In genomic region chr1:229689915-229690314, GRCh38 we compare ENCODE assay signal across 27 cellular contexts.
DNase-seq lines count a peak whose midpoint lies in the region; ATAC-seq, FAIRE-seq and TF ChIP-seq lines count a peak whose summit lies in the region.
"Had no signal": no experiment of that assay in that cellular context is flagged by ENCODE, and none has a peak within 500 bp of the region (broad histone marks: within the 10 kb centered on the region; RNA-seq: fewer than 3 reads in every experiment).

No MANE protein-coding gene starts in this region.

- peaks cover 32 to 34% of the 10 kb centered on the region in 2 donors for H3K27me3 Mint-ChIP-seq in natural killer cell treated with Interleukin-12 subunit alpha and Interleukin-12 subunit beta and Interleukin-15 and Interleukin-18, amount 100 ng/mL, for 72 hours

- H2AK5ac ChIP-seq in H1 (ENCODE audit: low read depth, low read length) = no peak overlapping the region

- H3K4me3 Mint-ChIP-seq in natural killer cell treated with Interleukin-12 subunit alpha and Interleukin-12 subunit beta and Interleukin-15 and Interleukin-18, amount 100 ng/mL, for 72 hours = no peak overlapping the region
- H3K4me3 Mint-ChIP-seq: CD8-positive, alpha-beta memory T cell had no signal

- H2BK12ac ChIP-seq in H1 (ENCODE audit: low read depth, low read length) = 0 out of 2 replicates have a peak overlapping the region, but pooled peaks have one; percentile 35

- peaks cover 9% of the 10 kb centered on the region for H3K9me3 Mint-ChIP-seq in natural killer cell treated with Interleukin-12 subunit alpha and Interleukin-12 subunit beta and Interleukin-15 and Interleukin-18, amount 100 ng/mL, for 72 hours

- no peak overlapping the region for H3K14ac ChIP-seq in H1 (ENCODE audit: insufficient read length)

- H3K4me2 ChIP-seq in BLaER1 (peak overlapping the region; percentile 97), DND-41 (ENCODE audit: insufficient read depth, low read length) (no peak overlapping the region), H1 (ENCODE audit: insufficient read depth in 1 of 2, low read depth in 2 of 2, low read length in 2 of 2) (no peak overlapping the region)
- H3K4me2 ChIP-seq: A549 had no signal

- TF ChIP-seq CTCF in DND-41 (IDR thresholded peaks at IDR 0.05; ENCODE audit: borderline replicate concordance, extremely low read depth, low read length, poor library complexity, severe bottlenecking) = no peak
- TF ChIP-seq CTCF in H1 (IDR thresholded peaks at IDR 0.05; ENCODE audit: control extremely low read depth in 1 of 3, insufficient read depth in 1 of 3, low read depth in 1 of 3, low read length in 3 of 3) = no peak
- TF ChIP-seq CTCF in left lung (IDR thresholded peaks at IDR 0.05) = no peak

- no peak for FAIRE-seq in H1 (lab: Jason Lieb, UNC)
- FAIRE-seq: A549, GM12891, HTR-8/SVneo had no signal

- H3K79me2 ChIP-seq in DND-41 (ENCODE audit: insufficient read depth, low read length) = no peaks in the 10 kb centered on the region
- no peaks in the 10 kb centered on the region for H3K79me2 ChIP-seq in H1 (ENCODE audit: control insufficient read depth in 1 of 2, insufficient read depth in 2 of 2, low read length in 2 of 2)

- H3K4me1 Mint-ChIP-seq in natural killer cell treated with Interleukin-12 subunit alpha and Interleukin-12 subunit beta and Interleukin-15 and Interleukin-18, amount 100 ng/mL, for 72 hours (ENCODE audit: low read depth in 2 of 2) = peaks cover 9 to 15% of the 10 kb centered on the region in 2 donors

- CTCF ChIA-PET in H1 (lab: Charles Lee; ENCODE audit: partially characterized antibody) = interaction anchor here (0.7 kb wide), 1 partner anchor 387 kb away, joined by 3 read pairs; no protein-coding TSS in a partner anchor

- H3K9me3 ChIP-seq in BLaER1 (peaks cover 20% of the 10 kb centered on the region), DND-41 (ENCODE audit: insufficient read depth, low read length, severe bottlenecking) (peaks cover 10% of the 10 kb centered on the region), H1 (ENCODE audit: insufficient read depth in 2 of 2, low read depth in 1 of 2, low read length in 1 of 2) (peaks cover 0 to 2% of the 10 kb centered on the region in 2 experiments; a peak in 3 of 4 replicates), left lung (peaks cover 0 to 9% of the 10 kb centered on the region in 2 donors)

- no peaks in the 10 kb centered on the region for H3K79me1 ChIP-seq in H1 (ENCODE audit: low read depth, low read length)

- H4K91ac ChIP-seq in H1 (replicated peaks; ENCODE audit: insufficient read length, low read length) = no peak overlapping the region

- no peak overlapping the region for H3K27ac Mint-ChIP-seq in natural killer cell treated with Interleukin-12 subunit alpha and Interleukin-12 subunit beta and Interleukin-15 and Interleukin-18, amount 100 ng/mL, for 72 hours

- no peak overlapping the region for H3K23ac ChIP-seq in H1 (ENCODE audit: insufficient read length)

- no peak overlapping the region for H4K5ac ChIP-seq in H1 (ENCODE audit: insufficient read length, low read depth, low read length)

- peaks cover 17% of the 10 kb centered on the region for H3K36me3 Mint-ChIP-seq in natural killer cell treated with Interleukin-12 subunit alpha and Interleukin-12 subunit beta and Interleukin-15 and Interleukin-18, amount 100 ng/mL, for 72 hours

- intact Hi-C loops in left lung (cut with DNase I) = no loop called here

- H2BK15ac ChIP-seq in H1 (ENCODE audit: low read length) = 0 out of 2 replicates have a peak overlapping the region, but pooled peaks have one; percentile 67

- H2BK120ac ChIP-seq in H1 (replicated peaks; ENCODE audit: low read depth, low read length) = no peak overlapping the region

- H4K8ac ChIP-seq in H1 (ENCODE audit: extremely low read depth, insufficient read depth, low read length) = no peak overlapping the region

- POLR2A ChIA-PET in H1 (lab: Charles Lee; ENCODE audit: partially characterized antibody) = no interaction called here

- no peak overlapping the region for H2BK20ac ChIP-seq in H1 (ENCODE audit: low read length)

- no peak for TF ChIP-seq EP300 in H1 (IDR thresholded peaks at IDR 0.05; ENCODE audit: borderline replicate concordance in 1 of 2, low read depth in 2 of 2, low read length in 2 of 2)

- no peak for TF ChIP-seq RAD21 in H1 (IDR thresholded peaks at IDR 0.05 in 1 of 2, conservative IDR thresholded peaks at IDR 0.05 in 1 of 2; ENCODE audit: low read depth in 2 of 2, low read length in 2 of 2)

- H3K27ac ChIP-seq in BLaER1 (peak overlapping the region; percentile 99), DND-41 (ENCODE audit: low read length) (peak overlapping the region; percentile 74), H1 (ENCODE audit: low read depth, low read length) (no peak overlapping the region), left lung (no peak overlapping the region)
- H3K27ac ChIP-seq: A549, C4-2B had no signal

- H3K27me3 ChIP-seq in BLaER1 (no peaks in the 10 kb centered on the region), DND-41 (ENCODE audit: insufficient read depth, low read length, poor library complexity) (no peaks in the 10 kb centered on the region), H1 (replicated peaks in 1 of 4; ENCODE audit: control insufficient read depth in 3 of 4, extremely low read depth in 1 of 4, insufficient read depth in 3 of 4, low read length in 3 of 4) (no peaks in the 10 kb centered on the region; a peak in 1 of 7 replicates), left lung (no peaks in the 10 kb centered on the region)

- H3K36me3 ChIP-seq in BLaER1 (no peaks in the 10 kb centered on the region), DND-41 (ENCODE audit: insufficient read depth, low read length) (no peaks in the 10 kb centered on the region), H1 (ENCODE audit: control insufficient read depth in 2 of 4, insufficient read depth in 4 of 4, low read length in 3 of 4) (0 out of 8 replicates have a peak, but pooled peaks cover 0 to 3% (median 0%) of the 10 kb centered on the region in 4 experiments), left lung (no peaks in the 10 kb centered on the region)

- no peak overlapping the region for H3K4ac ChIP-seq in H1 (replicated peaks; ENCODE audit: insufficient read length, low read depth, low read length)

- H3K9ac ChIP-seq in BLaER1 (peak overlapping the region; percentile 87), DND-41 (ENCODE audit: low read depth, low read length) (0 out of 2 replicates have a peak overlapping the region, but pooled peaks have one; percentile 6), H1 (replicated peaks in 1 of 4; ENCODE audit: extremely low read depth in 1 of 4, low read depth in 3 of 4, low read length in 3 of 4) (no peak overlapping the region; a peak in 1 of 7 replicates)

- H4K20me1 ChIP-seq in BLaER1 (no peaks in the 10 kb centered on the region), DND-41 (ENCODE audit: insufficient read depth, low read length) (no peaks in the 10 kb centered on the region), H1 (replicated peaks in 1 of 2; ENCODE audit: control insufficient read depth in 1 of 2, insufficient read depth in 2 of 2, low read length in 2 of 2) (no peaks in the 10 kb centered on the region)

- ATAC-seq in DND-41 (ENCODE audit: insufficient read depth, low read depth) (no peak), left lung (no peak), GM21515 (IDR thresholded peaks at IDR 0.05; ENCODE audit: unreplicated experiment) (no peak)
- ATAC-seq in natural killer cell treated with Interleukin-12 subunit alpha and Interleukin-12 subunit beta and Interleukin-15 and Interleukin-18, amount 100 ng/mL, for 72 hours = no peak
- ATAC-seq: A549 had no signal

- H3K4me3 ChIP-seq in BLaER1 (no peak overlapping the region), DND-41 (ENCODE audit: low read depth in 1 of 2, low read length in 2 of 2) (no peak overlapping the region), H1 (ENCODE audit: extremely low read depth in 1 of 4, insufficient read depth in 2 of 4, low read depth in 3 of 4, low read length in 4 of 4) (no peak overlapping the region), left lung (no peak overlapping the region)
- H3K4me3 ChIP-seq: A549 had no signal

- 91% methylated on average over 7 of the region's 7 CpGs; no CpG with 5 or more reads in 1 of the 2 experiments for WGBS in H1 (ENCODE audit: extremely low coverage in 1 of 2, insufficient coverage in 1 of 2, insufficient read length in 1 of 2, insufficient replicate concordance in 2 of 2, low coverage in 1 of 2, low lambda C conversion rate in 2 of 2, missing lambda C conversion rate in 1 of 2), 2 experiments

- DNase-seq in DND-41 (no peak), NCI-H69 (lab: John Stamatoyannopoulos, UW) (peak; percentile 9), H1 (ENCODE audit: low read depth in 1 of 2, low spot score in 2 of 2) (no peak), left lung (no peak)
- no peak for DNase-seq in natural killer cell treated with Interleukin-12 subunit alpha and Interleukin-12 subunit beta and Interleukin-15 and Interleukin-18, amount 100 ng/mL, for 72 hours (ENCODE audit: low spot score)
- DNase-seq: AML-193; CD8-positive, alpha-beta memory T cell; DMS 273 treated with DMSO at 0.1 percent for 48 hours; DMS79; GF-D8; KBM-7; MM.1S; NCI-H1048; NCI-H1417 treated with DMSO at 0.1 percent for 48 hours; NCI-H1930; NCI-H2107; NCI-H524; NCI-H774; Right ventricle myocardium superior; RPMI8226; T-helper 1 cell had no signal

- H2AFZ ChIP-seq in DND-41 (ENCODE audit: low read depth, low read length) = no peak overlapping the region
- no peak overlapping the region for H2AFZ ChIP-seq in H1 (ENCODE audit: low read length)

- H3K23me2 ChIP-seq in H1 (ENCODE audit: low read depth, low read length) = no peaks in the 10 kb centered on the region

- no peak overlapping the region for H3K56ac ChIP-seq in H1 (replicated peaks; ENCODE audit: insufficient read length, low read depth, low read length)

- no peak overlapping the region for H2BK5ac ChIP-seq in H1 (ENCODE audit: low read depth, low read length)

- peaks cover 81% of the 10 kb centered on the region for H3K4me1 ChIP-seq in BLaER1
- peaks cover 61% of the 10 kb centered on the region for H3K4me1 ChIP-seq in DND-41 (ENCODE audit: insufficient read depth, low read length)
- peaks cover 8 to 17% (median 12%) of the 10 kb centered on the region in 4 experiments for H3K4me1 ChIP-seq in H1 (replicated peaks in 1 of 4; ENCODE audit: control insufficient read depth in 3 of 4, insufficient read depth in 4 of 4, low read length in 3 of 4)
- no peaks in the 10 kb centered on the region for H3K4me1 ChIP-seq in left lung
- H3K4me1 ChIP-seq: A549 had no signal

- TF ChIP-seq POLR2A in H1 (IDR thresholded peaks at IDR 0.05; ENCODE audit: control extremely low read depth in 1 of 2, low read depth in 2 of 2, low read length in 2 of 2) = no peak

- H3K18ac ChIP-seq in H1 (ENCODE audit: extremely low read depth, low read length) = no peak overlapping the region

TF ChIP-seq in H1, 55 proteins besides CTCF, POLR2A, EP300 and RAD21 (continues in another document):
- TF ChIP-seq RFX5 (IDR thresholded peaks at IDR 0.05; ENCODE audit: borderline replicate concordance, low read depth, low read length) = no peak
- TF ChIP-seq BACH1 (IDR thresholded peaks at IDR 0.05; ENCODE audit: low read length) = no peak
- no peak for TF ChIP-seq SP2 (IDR thresholded peaks at IDR 0.05; ENCODE audit: low read length)
- TF ChIP-seq, protein P1, sequence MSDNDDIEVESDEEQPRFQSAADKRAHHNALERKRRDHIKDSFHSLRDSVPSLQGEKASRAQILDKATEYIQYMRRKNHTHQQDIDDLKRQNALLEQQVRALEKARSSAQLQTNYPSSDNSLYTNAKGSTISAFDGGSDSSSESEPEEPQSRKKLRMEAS (IDR thresholded peaks at IDR 0.05) = no peak
- TF ChIP-seq POLR2AphosphoS5 (IDR thresholded peaks at IDR 0.05; ENCODE audit: low read depth, low read length) = no peak

Comparison
In these comparisons a context has a peak if more than half of its experiments do, and no peak if none do; other contexts are left out.
1. H3K27ac ChIP-seq: peak in BLaER1 (single experiment) and DND-41 (single experiment); none in H1 (single experiment) and left lung (0 of 2).
2. H3K9ac ChIP-seq: peak in BLaER1 (single experiment) and DND-41 (single experiment); none in H1 (0 of 4).